ENCODE assay signal across 8 cellular contexts in genomic region chr14:102928412-102929348, GRCh38. TPM values are rescaled to one million over a fixed set of nuclear protein-coding genes. Genes with fewer than 3 reads are reported as not detected.
DNase-seq lines count a peak whose midpoint lies in the region; TF ChIP-seq lines count a peak whose summit lies in the region.

No MANE protein-coding gene starts in this region.

- no peak overlapping the region for H4K5ac ChIP-seq in mesendoderm (ENCODE audit: low read length)

- H3K4me1 ChIP-seq in mesendoderm (ENCODE audit: control insufficient read depth, low read depth, low read length), result peaks cover 2% of the 10 kb centered on the region

- no peak overlapping the region for H2BK120ac ChIP-seq in mesendoderm (ENCODE audit: low read depth, low read length)

- H3K4me2 ChIP-seq in mesendoderm (ENCODE audit: low read length), result peak overlapping the region; percentile 99

- peak overlapping the region; percentile 18 for H3K27ac ChIP-seq in KOPT-K1 (ENCODE audit: low read depth, low read length, poor library complexity, severe bottlenecking)
- H3K27ac ChIP-seq in WERI-Rb-1, result no peak overlapping the region
- H3K27ac ChIP-seq in mesendoderm (ENCODE audit: low read depth, low read length), result no peak overlapping the region

- WGBS in mesendoderm (ENCODE audit: extremely low coverage, insufficient coverage, low lambda C conversion rate), result no CpG with 5 or more reads among the region's 111 CpGs

- H3K27me3 ChIP-seq in WERI-Rb-1 (ENCODE audit: insufficient read depth, low read depth, severe bottlenecking) (peaks cover 14% of the 10 kb centered on the region), mesendoderm (ENCODE audit: insufficient read depth, low read length, poor library complexity) (peaks cover 11% of the 10 kb centered on the region)

- H3K4me3 ChIP-seq in WERI-Rb-1 (ENCODE audit: low read depth, low read length) (peak overlapping the region; percentile 49), mesendoderm (ENCODE audit: low read length) (peak overlapping the region; percentile 72)

- H3K4ac ChIP-seq in mesendoderm (ENCODE audit: low read depth, low read length), result no peak overlapping the region

- no peak overlapping the region for H4K8ac ChIP-seq in mesendoderm (ENCODE audit: low read depth, low read length)

- no peaks in the 10 kb centered on the region for H3K79me2 ChIP-seq in mesendoderm (ENCODE audit: control insufficient read depth, insufficient read depth, low read length)

- H2BK15ac ChIP-seq in mesendoderm (replicated peaks; ENCODE audit: low read depth), result no peak overlapping the region

- H3K56ac ChIP-seq in mesendoderm (ENCODE audit: low read length), result peak overlapping the region; percentile 87

- H3K36me3 ChIP-seq in KOPT-K1 (ENCODE audit: insufficient read depth, low read length) (no peaks in the 10 kb centered on the region), WERI-Rb-1 (peaks cover 4% of the 10 kb centered on the region; the same call in 1 of the 2 replicates), mesendoderm (ENCODE audit: control insufficient read depth, insufficient read depth, low read length) (peaks cover 2% of the 10 kb centered on the region)

- H3K9me3 ChIP-seq in KOPT-K1 (ENCODE audit: insufficient read depth, low read length, poor library complexity, severe bottlenecking), result no peaks in the 10 kb centered on the region
- no peaks in the 10 kb centered on the region for H3K9me3 ChIP-seq in WERI-Rb-1 (ENCODE audit: severe bottlenecking)

- no peak for TF ChIP-seq CTCF in WERI-Rb-1 (IDR thresholded peaks at IDR 0.05; ENCODE audit: low read depth, low read length)

- H3K9ac ChIP-seq in mesendoderm (ENCODE audit: low read length), result peak overlapping the region; percentile 81

- H2BK5ac ChIP-seq in mesendoderm (ENCODE audit: low read length), result no peak overlapping the region

- DNase-seq in NCI-H345 (lab: John Stamatoyannopoulos, UW), result peak; percentile 69
- no peak for DNase-seq in NCI-H345 treated with DMSO at 0.1 percent for 48 hours (lab: John Stamatoyannopoulos, UW; ENCODE audit: unreplicated experiment)
- DNase-seq in WERI-Rb-1, result peak; percentile 89
- peak; percentile 73 for DNase-seq in central memory CD4-positive, alpha-beta T cell
- DNase-seq in mesendoderm, result peak; percentile 83
- peak; percentile 61 to 62 for DNase-seq in stimulated activated CD8-positive, alpha-beta memory T cell treated with anti-CD3 and anti-CD28 coated beads, Interleukin-2, amount 100 ng/mL, for 48 hours (ENCODE audit: low read depth in 2 of 2)
- no peak for DNase-seq in amygdala (lab: John Stamatoyannopoulos, UW)

- no peak overlapping the region for H3K23ac ChIP-seq in mesendoderm (ENCODE audit: low read length)

- no peak overlapping the region for H3K18ac ChIP-seq in mesendoderm (ENCODE audit: low read length)

- H3K79me1 ChIP-seq in mesendoderm (ENCODE audit: low read length), result no peaks in the 10 kb centered on the region

- no peak overlapping the region for H2AK5ac ChIP-seq in mesendoderm (ENCODE audit: low read length)

RNA-seq across cellular contexts. Expression of gene AMN, which starts 6.2 kb away (rescaled TPM):
- polyA plus RNA-seq in mesendoderm (2013, experiment 1 of 2), result 0.42 TPM
- polyA plus RNA-seq in mesendoderm (2013, experiment 2 of 2), result 0.27 TPM

Comparison
In these comparisons a context has a peak if more than half of its experiments do, and no peak if none do; other contexts are left out.
1. DNase-seq: peak in NCI-H345 (single experiment), WERI-Rb-1 (single experiment), central memory CD4-positive, alpha-beta T cell (single experiment), mesendoderm (single experiment) and stimulated activated CD8-positive, alpha-beta memory T cell treated with anti-CD3 and anti-CD28 coated beads, Interleukin-2, amount 100 ng/mL, for 48 hours (2 of 2); none in NCI-H345 treated with DMSO at 0.1 percent for 48 hours (single experiment) and amygdala (0 of 56).